ENCODE assay signal across 13 cellular contexts in the genomic region with DNA sequence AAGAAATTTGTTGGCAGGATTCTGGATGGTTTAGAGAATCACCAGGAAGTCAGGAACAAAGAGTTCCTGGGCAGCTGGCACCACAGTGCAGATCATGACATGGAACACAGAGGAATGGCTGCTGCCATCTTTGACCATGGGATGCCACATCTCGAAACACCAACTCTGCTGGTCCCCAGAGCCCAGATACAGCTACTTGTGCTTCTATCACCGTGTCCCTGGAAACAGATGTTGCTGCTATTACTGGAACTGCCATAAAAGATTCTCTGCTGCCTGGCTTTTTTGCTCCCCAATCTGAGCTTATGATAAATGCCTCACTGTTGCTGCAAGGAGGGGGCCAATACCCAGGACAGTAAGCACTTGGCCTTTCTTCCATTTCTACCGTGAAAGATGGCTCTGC.
DNase-seq lines count a peak whose midpoint lies in the region; ATAC-seq and TF ChIP-seq lines count a peak whose summit lies in the region.
"Had no signal": no experiment of that assay in that cellular context is flagged by ENCODE, and none has a peak within 500 bp of the region (broad histone marks: within the 10 kb centered on the region; RNA-seq: fewer than 3 reads in every experiment).

No MANE protein-coding gene starts in this region.

- no peak overlapping the region for H3K9ac ChIP-seq in muscle layer of colon (ENCODE audit: low read length)
- H3K9ac ChIP-seq in rectal smooth muscle tissue (ENCODE audit: low read length), result no peak overlapping the region

- H3K36me3 ChIP-seq in muscle layer of colon (ENCODE audit: insufficient read depth, low read length) (no peaks in the 10 kb centered on the region), rectal smooth muscle tissue (ENCODE audit: control insufficient read depth, insufficient read depth, low read length) (no peaks in the 10 kb centered on the region), transverse colon (no peaks in the 10 kb centered on the region)

- H3K27me3 ChIP-seq in muscle layer of colon (ENCODE audit: control insufficient read depth in 1 of 2, insufficient read depth in 2 of 2, low read length in 2 of 2) (no peaks in the 10 kb centered on the region), rectal smooth muscle tissue (ENCODE audit: control insufficient read depth, insufficient read depth, low read length) (no peaks in the 10 kb centered on the region), transverse colon (no peaks in the 10 kb centered on the region)

- in situ Hi-C loops in transverse colon (cut with MboI; ENCODE audit: low pct_ligation_motif_present in 1 of 4, low pct_unique_long_range_greater_than_20kb in 1 of 4, low sequenced_read_pairs in 3 of 4), result no loop called here

- DNase-seq in inferior parietal cortex (ENCODE audit: extremely low spot score) (peak; percentile 42), transverse colon (no peak), NOMO-1 treated with dmso at 0.1 percent for 144 hours (lab: John Stamatoyannopoulos, UW; ENCODE audit: unreplicated experiment) (no peak)
- DNase-seq: Calu3; CD4-positive, alpha-beta T cell; DMS 273 treated with DMSO at 0.1 percent for 48 hours; H7 had no signal

- H3K4me1 ChIP-seq in muscle layer of colon (ENCODE audit: insufficient read depth, low read length) (peaks cover 39% of the 10 kb centered on the region), rectal smooth muscle tissue (ENCODE audit: control insufficient read depth, insufficient read depth, low read length) (peaks cover 35% of the 10 kb centered on the region), transverse colon (peaks cover 0 to 16% (median 10%) of the 10 kb centered on the region in 4 donors)

- ATAC-seq in HG02852 (IDR thresholded peaks at IDR 0.05; ENCODE audit: unreplicated experiment) (no peak), HG02840 (IDR thresholded peaks at IDR 0.05; ENCODE audit: low FRiP score, unreplicated experiment) (no peak)
- ATAC-seq: GM23338, HepG2 had no signal

- H3K9me3 ChIP-seq in muscle layer of colon (ENCODE audit: low read length) (no peaks in the 10 kb centered on the region), transverse colon (no peaks in the 10 kb centered on the region)

- H3K4me3 ChIP-seq in muscle layer of colon (ENCODE audit: low read depth in 1 of 2, low read length in 2 of 2), result no peak overlapping the region
- no peak overlapping the region for H3K4me3 ChIP-seq in rectal smooth muscle tissue (ENCODE audit: low read length)
- H3K4me3 ChIP-seq in transverse colon, result no peak overlapping the region
- H3K4me3 ChIP-seq: GM23338 had no signal

- no peak for TF ChIP-seq POLR2A in transverse colon (IDR thresholded peaks at IDR 0.05)

- WGBS in transverse colon (ENCODE audit: low coverage in 1 of 2), 2 donors, result 58% methylated on average over 3 of the region's 3 CpGs; no CpG with 5 or more reads in 1 of the 2 donors

- no peak for TF ChIP-seq CTCF in transverse colon (IDR thresholded peaks at IDR 0.05)

- no peak for TF ChIP-seq EP300 in transverse colon (IDR thresholded peaks at IDR 0.05; ENCODE audit: low read depth)

- intact Hi-C loops in transverse colon (cut with DNase I; ENCODE audit: low total_unique reads), result no loop called here

- H3K27ac ChIP-seq in muscle layer of colon (ENCODE audit: low read depth, low read length), result peak overlapping the region; percentile 48
- peak overlapping the region; percentile 56 for H3K27ac ChIP-seq in rectal smooth muscle tissue (ENCODE audit: low read depth, low read length)
- H3K27ac ChIP-seq in transverse colon, result peak overlapping the region in 3 of 4 donors; percentile 7 to 61 (median 51)
